Comparison of ENCODE assay signal across 2 cellular contexts in genomic region chr19:45771331-45771933, GRCh38.
TF ChIP-seq lines count a peak whose summit lies in the region.

No MANE protein-coding gene starts in this region.

TF ChIP-seq in A549, 52 proteins besides CTCF, POLR2A, EP300 and RAD21:
- TF ChIP-seq USF2 (IDR thresholded peaks at IDR 0.05) (no peak), ZNF302 (CRISPR knock-in tag; IDR thresholded peaks at IDR 0.05) (no peak), KDM5A (IDR thresholded peaks at IDR 0.05) (no peak), NR3C1 (IDR thresholded peaks at IDR 0.05) (no peak), HDAC2 (IDR thresholded peaks at IDR 0.05) (no peak)

TF ChIP-seq in IMR-90, 13 proteins besides CTCF, POLR2A, EP300 and RAD21:
- TF ChIP-seq RFX5 (IDR thresholded peaks at IDR 0.05; ENCODE audit: low read depth, low read length) (no peak), BHLHE40 (IDR thresholded peaks at IDR 0.05; ENCODE audit: low read depth, low read length) (no peak), MAZ (IDR thresholded peaks at IDR 0.05; ENCODE audit: borderline replicate concordance, low read depth, low read length) (no peak), MAFK (IDR thresholded peaks at IDR 0.05; ENCODE audit: low read depth, low read length) (no peak), MXI1 (IDR thresholded peaks at IDR 0.05; ENCODE audit: borderline replicate concordance, low read depth, low read length) (no peak), USF2 (IDR thresholded peaks at IDR 0.05; ENCODE audit: low read depth, low read length) (no peak), NFE2L2 (IDR thresholded peaks at IDR 0.05; ENCODE audit: low read depth, low read length) (no peak), RCOR1 (IDR thresholded peaks at IDR 0.05; ENCODE audit: insufficient replicate concordance, low read length) (no peak), FOS (IDR thresholded peaks at IDR 0.05; ENCODE audit: low read depth, low read length) (no peak), CEBPB (IDR thresholded peaks at IDR 0.05; ENCODE audit: low read depth, low read length) (no peak), SMC3 (IDR thresholded peaks at IDR 0.05; ENCODE audit: low read depth, low read length) (no peak), CHD1 (IDR thresholded peaks at IDR 0.05; ENCODE audit: low read depth, low read length) (no peak)
- TF ChIP-seq, protein P1, sequence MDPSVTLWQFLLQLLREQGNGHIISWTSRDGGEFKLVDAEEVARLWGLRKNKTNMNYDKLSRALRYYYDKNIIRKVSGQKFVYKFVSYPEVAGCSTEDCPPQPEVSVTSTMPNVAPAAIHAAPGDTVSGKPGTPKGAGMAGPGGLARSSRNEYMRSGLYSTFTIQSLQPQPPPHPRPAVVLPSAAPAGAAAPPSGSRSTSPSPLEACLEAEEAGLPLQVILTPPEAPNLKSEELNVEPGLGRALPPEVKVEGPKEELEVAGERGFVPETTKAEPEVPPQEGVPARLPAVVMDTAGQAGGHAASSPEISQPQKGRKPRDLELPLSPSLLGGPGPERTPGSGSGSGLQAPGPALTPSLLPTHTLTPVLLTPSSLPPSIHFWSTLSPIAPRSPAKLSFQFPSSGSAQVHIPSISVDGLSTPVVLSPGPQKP (IDR thresholded peaks at IDR 0.05; ENCODE audit: borderline replicate concordance, low read depth, low read length): no peak
